Comparison of ENCODE assay signal across 1 cellular context in the genomic region with DNA sequence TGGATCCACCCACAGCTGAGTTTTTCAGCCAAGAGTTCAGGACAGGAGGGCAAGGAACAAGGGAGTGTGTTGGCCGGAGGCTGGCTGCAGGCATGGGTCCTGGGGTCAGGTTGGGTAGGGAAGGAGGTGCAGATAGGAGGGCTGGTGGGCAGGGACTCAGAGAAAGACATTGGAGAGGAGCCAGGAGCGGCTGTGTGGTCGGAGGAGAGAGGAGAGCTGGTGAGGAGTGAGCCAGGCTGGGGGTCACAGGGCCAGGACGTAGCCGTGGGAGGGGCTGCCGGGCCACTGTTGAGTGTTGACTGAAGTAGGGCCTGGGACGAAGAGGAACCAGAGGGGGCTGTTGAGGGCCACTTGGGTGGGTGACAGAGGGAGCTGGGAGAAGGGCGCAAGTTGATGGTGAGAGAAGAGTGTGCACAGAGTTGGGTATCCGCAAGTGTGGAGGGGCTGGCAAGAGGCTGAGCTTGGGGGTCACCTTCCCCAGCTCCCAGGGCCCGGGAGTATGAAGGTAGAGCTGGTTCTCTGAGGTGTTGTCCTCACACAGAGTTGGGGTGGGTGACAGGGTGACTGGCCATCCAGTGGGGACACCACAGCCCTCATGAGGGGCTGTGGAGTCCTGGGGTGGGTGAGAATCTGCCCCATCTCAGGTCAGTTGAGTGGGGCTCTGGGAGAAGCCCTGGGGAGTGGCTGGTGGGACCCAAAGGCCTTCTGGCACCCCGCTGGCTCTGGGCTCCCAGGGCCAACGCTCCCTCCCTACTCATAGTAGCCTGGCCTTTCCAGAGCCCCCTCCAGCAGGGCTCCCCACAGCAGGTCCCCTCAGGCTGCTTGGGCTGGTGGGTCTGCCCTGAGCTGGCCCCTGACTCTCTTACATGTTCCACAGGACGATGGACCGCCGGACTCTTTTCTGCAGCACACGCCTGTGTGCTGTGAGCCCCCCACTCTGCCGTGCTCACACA.
A peak's percentile ranks its signal among the peaks of the same experiment; 100 is the strongest.
TF ChIP-seq lines count a peak whose summit lies in the region.

No MANE protein-coding gene starts in this region.

TF ChIP-seq in HepG2, 621 proteins besides CTCF, POLR2A, EP300 and RAD21:
- peak; percentile 24; the same call in 1 of the 2 replicates for TF ChIP-seq GABPB1 (CRISPR knock-in tag; IDR thresholded peaks at IDR 0.05)
- TF ChIP-seq NFYB (CRISPR knock-in tag; IDR thresholded peaks at IDR 0.05): no peak
- TF ChIP-seq, protein P1, sequence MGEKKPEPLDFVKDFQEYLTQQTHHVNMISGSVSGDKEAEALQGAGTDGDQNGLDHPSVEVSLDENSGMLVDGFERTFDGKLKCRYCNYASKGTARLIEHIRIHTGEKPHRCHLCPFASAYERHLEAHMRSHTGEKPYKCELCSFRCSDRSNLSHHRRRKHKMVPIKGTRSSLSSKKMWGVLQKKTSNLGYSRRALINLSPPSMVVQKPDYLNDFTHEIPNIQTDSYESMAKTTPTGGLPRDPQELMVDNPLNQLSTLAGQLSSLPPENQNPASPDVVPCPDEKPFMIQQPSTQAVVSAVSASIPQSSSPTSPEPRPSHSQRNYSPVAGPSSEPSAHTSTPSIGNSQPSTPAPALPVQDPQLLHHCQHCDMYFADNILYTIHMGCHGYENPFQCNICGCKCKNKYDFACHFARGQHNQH (CRISPR knock-in tag; IDR thresholded peaks at IDR 0.05): no peak
- TF ChIP-seq, protein P2, sequence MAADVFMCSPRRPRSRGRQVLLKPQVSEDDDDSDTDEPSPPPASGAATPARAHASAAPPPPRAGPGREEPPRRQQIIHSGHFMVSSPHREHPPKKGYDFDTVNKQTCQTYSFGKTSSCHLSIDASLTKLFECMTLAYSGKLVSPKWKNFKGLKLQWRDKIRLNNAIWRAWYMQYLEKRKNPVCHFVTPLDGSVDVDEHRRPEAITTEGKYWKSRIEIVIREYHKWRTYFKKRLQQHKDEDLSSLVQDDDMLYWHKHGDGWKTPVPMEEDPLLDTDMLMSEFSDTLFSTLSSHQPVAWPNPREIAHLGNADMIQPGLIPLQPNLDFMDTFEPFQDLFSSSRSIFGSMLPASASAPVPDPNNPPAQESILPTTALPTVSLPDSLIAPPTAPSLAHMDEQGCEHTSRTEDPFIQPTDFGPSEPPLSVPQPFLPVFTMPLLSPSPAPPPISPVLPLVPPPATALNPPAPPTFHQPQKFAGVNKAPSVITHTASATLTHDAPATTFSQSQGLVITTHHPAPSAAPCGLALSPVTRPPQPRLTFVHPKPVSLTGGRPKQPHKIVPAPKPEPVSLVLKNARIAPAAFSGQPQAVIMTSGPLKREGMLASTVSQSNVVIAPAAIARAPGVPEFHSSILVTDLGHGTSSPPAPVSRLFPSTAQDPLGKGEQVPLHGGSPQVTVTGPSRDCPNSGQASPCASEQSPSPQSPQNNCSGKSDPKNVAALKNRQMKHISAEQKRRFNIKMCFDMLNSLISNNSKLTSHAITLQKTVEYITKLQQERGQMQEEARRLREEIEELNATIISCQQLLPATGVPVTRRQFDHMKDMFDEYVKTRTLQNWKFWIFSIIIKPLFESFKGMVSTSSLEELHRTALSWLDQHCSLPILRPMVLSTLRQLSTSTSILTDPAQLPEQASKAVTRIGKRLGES (CRISPR knock-in tag; IDR thresholded peaks at IDR 0.05; ENCODE audit: borderline replicate concordance): no peak
